ENCODE assay signal across 1 cellular context in the genomic region with DNA sequence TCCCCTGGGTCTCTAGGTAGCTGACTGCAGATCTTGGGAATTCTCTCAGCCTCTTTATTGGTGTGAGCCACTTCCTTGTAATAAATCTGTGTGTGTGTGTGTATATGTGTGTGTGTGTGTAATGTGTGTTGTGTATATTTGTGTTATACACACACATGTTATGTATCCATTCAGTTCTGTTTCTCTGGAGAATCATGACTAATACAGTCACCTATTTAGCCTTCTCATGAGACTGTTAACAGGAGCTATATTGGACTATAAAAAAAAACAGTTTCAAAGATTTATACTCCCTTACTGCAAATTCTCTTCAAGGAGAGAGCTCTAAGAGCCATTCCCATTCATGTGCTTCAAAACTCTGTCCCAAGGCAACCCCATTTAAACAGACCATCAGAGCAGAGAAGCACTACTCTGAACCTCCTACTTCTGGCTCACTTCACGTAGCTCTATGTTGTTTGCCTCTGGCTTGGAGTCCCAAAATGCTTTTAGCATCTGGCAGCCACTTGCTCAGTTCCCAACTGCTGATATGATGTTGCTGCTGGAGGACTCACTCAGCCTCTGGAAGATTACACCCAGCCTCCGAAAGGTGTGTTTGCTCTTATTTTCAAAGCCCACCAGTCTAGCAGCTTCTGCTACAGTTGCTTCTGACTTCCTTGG.
TF ChIP-seq lines count a peak whose summit lies in the region.

No MANE protein-coding gene starts in this region.

TF ChIP-seq in IMR-90, 13 proteins besides CTCF, POLR2A, EP300 and RAD21 (continued from another document):
- no peak for TF ChIP-seq FOS (IDR thresholded peaks at IDR 0.05; ENCODE audit: low read depth, low read length)
